ENCODE assay signal across 22 cellular contexts in genomic region chr1:234000557-234001081, GRCh38.
A peak's percentile ranks its signal among the peaks of the same experiment; 100 is the strongest.
DNase-seq lines count a peak whose midpoint lies in the region; TF ChIP-seq lines count a peak whose summit lies in the region.
"Had no signal": no experiment of that assay in that cellular context is flagged by ENCODE, and none has a peak within 500 bp of the region (broad histone marks: within the 10 kb centered on the region; RNA-seq: fewer than 3 reads in every experiment).

No MANE protein-coding gene starts in this region.

- H4K20me1 ChIP-seq in osteoblast (ENCODE audit: insufficient read depth, low read length): no peaks in the 10 kb centered on the region

- H3K36me3 ChIP-seq in neuronal stem cell (replicated peaks in 1 of 2; ENCODE audit: control insufficient read depth in 2 of 2, insufficient read depth in 2 of 2, low read length in 2 of 2): no peaks in the 10 kb centered on the region
- no peaks in the 10 kb centered on the region for H3K36me3 ChIP-seq in osteoblast (ENCODE audit: insufficient read depth, low read length)
- H3K36me3 ChIP-seq: adrenal gland, SJSA1, thyroid gland had no signal

- H2BK15ac ChIP-seq in neuronal stem cell (ENCODE audit: low read length): no peak overlapping the region

- H3K4me1 ChIP-seq in neuronal stem cell (ENCODE audit: control insufficient read depth in 2 of 2, insufficient read depth in 1 of 2, low read depth in 1 of 2, low read length in 2 of 2) (peaks cover 0 to 15% of the 10 kb centered on the region in 2 donors), osteoblast (ENCODE audit: insufficient read depth, low read length) (no peaks in the 10 kb centered on the region)
- H3K4me1 ChIP-seq: adrenal gland, SJSA1, thyroid gland had no signal

- H4K91ac ChIP-seq in neuronal stem cell (ENCODE audit: low read depth, low read length, poor library complexity): no peak overlapping the region

- H3K4me2 ChIP-seq in neuronal stem cell (ENCODE audit: insufficient read depth, low read length, poor library complexity, severe bottlenecking) (no peak overlapping the region), osteoblast (ENCODE audit: insufficient read depth, low read length) (no peak overlapping the region)

- H3K9me3 ChIP-seq in neuronal stem cell (replicated peaks in 1 of 2; ENCODE audit: control insufficient read depth in 2 of 2, insufficient read depth in 1 of 2, low read depth in 1 of 2, low read length in 2 of 2): no peaks in the 10 kb centered on the region
- no peaks in the 10 kb centered on the region for H3K9me3 ChIP-seq in osteoblast (ENCODE audit: low read depth, low read length)
- H3K9me3 ChIP-seq: adrenal gland, SJSA1, thyroid gland had no signal

- no peak overlapping the region for H3K9ac ChIP-seq in neuronal stem cell (ENCODE audit: low read depth, low read length, poor library complexity)

- no peaks in the 10 kb centered on the region for H3K79me1 ChIP-seq in neuronal stem cell (ENCODE audit: low read depth, low read length)

- H3K4ac ChIP-seq in neuronal stem cell (ENCODE audit: low read length): no peak overlapping the region

- H2BK5ac ChIP-seq in neuronal stem cell (ENCODE audit: low read length): no peak overlapping the region

- no peak overlapping the region for H2BK120ac ChIP-seq in neuronal stem cell (ENCODE audit: low read depth, low read length)

- no peaks in the 10 kb centered on the region for H3K79me2 ChIP-seq in osteoblast (ENCODE audit: insufficient read depth, low read length)

- H3K4me3 ChIP-seq in neuronal stem cell (ENCODE audit: low read length in 2 of 2) (no peak overlapping the region), osteoblast (ENCODE audit: insufficient read depth, low read length) (no peak overlapping the region), foreskin fibroblast (ENCODE audit: low read depth in 1 of 2, low read length in 2 of 2) (no peak overlapping the region)
- H3K4me3 ChIP-seq: adrenal gland, SJSA1, thyroid gland had no signal

- H2BK12ac ChIP-seq in neuronal stem cell (ENCODE audit: low read length): no peak overlapping the region

- peak; percentile 2 for DNase-seq in ELF-1 (ENCODE audit: low read depth, low spot score)
- DNase-seq in NCI-H69 (lab: John Stamatoyannopoulos, UW): peak; percentile 85
- DNase-seq in globus pallidus (ENCODE audit: low spot score): peak; percentile 64
- no peak for DNase-seq in neuronal stem cell (ENCODE audit: low spot score)
- DNase-seq in mesenteric fat pad (ENCODE audit: low spot score): no peak
- no peak for DNase-seq in osteoblast (ENCODE audit: insufficient read length, low spot score, missing footprints)
- DNase-seq in foreskin fibroblast: no peak
- DNase-seq: activated CD4-positive, alpha-beta T cell treated with anti-CD3 and anti-CD28 coated beads for 36 hours; activated naive CD4-positive, alpha-beta T cell; activated T-cell treated with anti-CD3 and anti-CD28 coated beads, Interleukin-2, amount 50 U/mL, for 24 hours; adrenal gland; CD4-positive, alpha-beta memory T cell; cortex of kidney; left colon; naive thymus-derived CD4-positive, alpha-beta T cell; NCI-H1092; NCI-H510A treated with DMSO at 0.1 percent for 48 hours; stimulated activated CD4-positive, alpha-beta T cell treated with anti-CD3 and anti-CD28 coated beads, Interleukin-15, amount 100 ng/mL, for 24 hours; stimulated activated naive CD8-positive, alpha-beta T cell treated with anti-CD3 and anti-CD28 coated beads, Interleukin-15, Interleukin-2, amounts not matched to agents 100 U/mL and 50 U/mL, for 24 hours; T-helper 2 cell; thyroid gland had no signal

- no peak overlapping the region for H3K18ac ChIP-seq in neuronal stem cell (ENCODE audit: low read length)

- H2AK5ac ChIP-seq in neuronal stem cell (ENCODE audit: low read depth, low read length): no peak overlapping the region

- H3K14ac ChIP-seq in neuronal stem cell (ENCODE audit: low read length): no peak overlapping the region

- no peak overlapping the region for H4K8ac ChIP-seq in neuronal stem cell (ENCODE audit: low read depth, low read length)

- no peak overlapping the region for H3K23ac ChIP-seq in neuronal stem cell (ENCODE audit: low read depth, low read length, poor library complexity)

- TF ChIP-seq CTCF in osteoblast (IDR thresholded peaks at IDR 0.05; ENCODE audit: extremely low read depth, low read depth, low read length) (no peak), foreskin fibroblast (IDR thresholded peaks at IDR 0.05; ENCODE audit: low read depth, low read length) (no peak)

- H3K27me3 ChIP-seq in neuronal stem cell (ENCODE audit: control insufficient read depth in 3 of 3, insufficient read depth in 3 of 3, low read depth in 1 of 3, low read length in 3 of 3): no peaks in the 10 kb centered on the region
- H3K27me3 ChIP-seq in osteoblast (ENCODE audit: insufficient read depth, low read length): no peaks in the 10 kb centered on the region
- H3K27me3 ChIP-seq: adrenal gland, thyroid gland had no signal

- WGBS in neuronal stem cell (ENCODE audit: extremely low coverage in 2 of 2, insufficient read length in 2 of 2, insufficient replicate concordance in 1 of 2), 2 donors: no CpG with 5 or more reads among the region's 6 CpGs

- H2AFZ ChIP-seq in neuronal stem cell (ENCODE audit: low read length) (peak overlapping the region; percentile 52), osteoblast (ENCODE audit: low read length) (no peak overlapping the region)

- H3K27ac ChIP-seq in neuronal stem cell (replicated peaks; ENCODE audit: low read length) (no peak overlapping the region), osteoblast (ENCODE audit: low read depth, low read length) (no peak overlapping the region)
- H3K27ac ChIP-seq: adrenal gland, SJSA1, thyroid gland had no signal

Comparison
In these comparisons a context has a peak if more than half of its experiments do, and no peak if none do; other contexts are left out.
1. DNase-seq: peak in ELF-1 (single experiment), NCI-H69 (single experiment) and globus pallidus (single experiment); none in neuronal stem cell (single experiment), mesenteric fat pad (single experiment), osteoblast (single experiment) and foreskin fibroblast (0 of 2).